Comparison of ENCODE assay signal across 18 cellular contexts in the genomic region with DNA sequence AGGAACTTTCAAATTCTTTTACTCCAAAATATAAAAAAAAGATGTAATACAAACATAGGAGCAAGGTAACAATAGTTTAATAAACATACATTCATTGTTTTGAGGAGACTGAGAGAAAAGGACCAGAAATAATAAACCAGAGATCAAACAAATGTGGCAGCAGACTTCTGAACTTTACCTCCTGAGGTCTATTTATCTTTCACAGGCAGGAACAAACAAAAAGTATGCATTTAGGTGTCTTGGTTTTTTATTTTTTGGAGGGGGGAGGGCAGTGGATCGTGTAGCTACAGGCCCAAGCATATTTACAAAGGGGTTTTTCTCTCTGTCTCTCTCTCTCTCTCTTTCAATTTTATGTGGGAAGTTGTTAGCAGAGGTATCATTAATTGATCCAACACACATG. TPM values are rescaled to one million over a fixed set of nuclear protein-coding genes. Genes with fewer than 3 reads are reported as not detected.
DNase-seq lines count a peak whose midpoint lies in the region; ATAC-seq and TF ChIP-seq lines count a peak whose summit lies in the region.
"Had no signal": no experiment of that assay in that cellular context is flagged by ENCODE, and none has a peak within 500 bp of the region (broad histone marks: within the 10 kb centered on the region; RNA-seq: fewer than 3 reads in every experiment).

No MANE protein-coding gene starts in this region.

- H2BK12ac ChIP-seq in H9 (ENCODE audit: insufficient read length, low read depth, low read length) = no peak overlapping the region

- H3K27ac Mint-ChIP-seq in H9 = peak overlapping the region in 2 of 3 experiments; percentile 46 to 78; a peak in 3 of 7 replicates
- H3K27ac Mint-ChIP-seq: activated B cell treated with CpG ODN at 0.5 μM for 24 hours had no signal

- peaks cover 3% of the 10 kb centered on the region; the same call in 1 of the 2 replicates for H3K4me1 ChIP-seq in H9 (ENCODE audit: insufficient read depth, low read length)
- peaks cover 58 to 68% of the 10 kb centered on the region in 2 experiments for H3K4me1 ChIP-seq in neutrophil (ENCODE audit: control insufficient read depth in 1 of 2, insufficient read depth in 1 of 2, low read depth in 1 of 2, low read length in 1 of 2)

- no peak overlapping the region for H2AFZ ChIP-seq in H9 (ENCODE audit: low read length)

- H3K4me2 ChIP-seq in H9 (ENCODE audit: insufficient read depth, insufficient read length, low read length) = no peak overlapping the region
- H3K4me2 ChIP-seq: BLaER1 had no signal

- H3K23ac ChIP-seq in H9 (ENCODE audit: insufficient read length, low read depth, low read length) = no peak overlapping the region

- H2BK15ac ChIP-seq in H9 (ENCODE audit: low read depth, low read length) = no peak overlapping the region

- no peaks in the 10 kb centered on the region for H3K27me3 Mint-ChIP-seq in H9 (ENCODE audit: low read depth)
- H3K27me3 Mint-ChIP-seq: activated B cell treated with CpG ODN at 0.5 μM for 24 hours had no signal

- H4K5ac ChIP-seq in H9 (ENCODE audit: insufficient read length, low read depth, low read length) = no peak overlapping the region

- H3K27me3 ChIP-seq in H9 (ENCODE audit: insufficient read depth, low read length) = no peaks in the 10 kb centered on the region
- no peaks in the 10 kb centered on the region for H3K27me3 ChIP-seq in neutrophil
- H3K27me3 ChIP-seq: BLaER1 had no signal

- no peak overlapping the region for H3K27ac ChIP-seq in H9 (ENCODE audit: insufficient read length, low read depth, low read length)
- peak overlapping the region; percentile 48 for H3K27ac ChIP-seq in neutrophil
- H3K27ac ChIP-seq: BLaER1, thoracic aorta had no signal

- no CpG with 5 or more reads among the region's 1 CpG for WGBS in H9 (ENCODE audit: extremely low coverage, insufficient read length, low lambda C conversion rate)

- no peak for TF ChIP-seq POLR2A in erythroblast (IDR thresholded peaks at IDR 0.05; ENCODE audit: low read length)

- H2BK20ac ChIP-seq in H9 (ENCODE audit: low read depth, low read length, poor library complexity, severe bottlenecking) = no peak overlapping the region

- DNase-seq in H9 = no peak
- DNase-seq in OCI-M1 (lab: John Stamatoyannopoulos, UW) = peak; percentile 56
- peak; percentile 43 to 47 for DNase-seq in erythroblast (lab: John Stamatoyannopoulos, UW)
- DNase-seq in stimulated activated naive CD4-positive, alpha-beta T cell treated with Interleukin-2 at 50 U/mL for 16 hours (lab: John Stamatoyannopoulos, UW) = no peak
- no peak for DNase-seq in NCI-H2196 treated with DMSO at 0.1 percent for 48 hours (lab: John Stamatoyannopoulos, UW; ENCODE audit: unreplicated experiment)
- DNase-seq: activated B cell treated with CpG ODN at 0.5 μM for 24 hours; activated CD8-positive, alpha-beta memory T cell treated with anti-CD3 and anti-CD28 coated beads for 24 hours; amniotic stem cell; cerebellar nuclear complex; DMS79 treated with DMSO at 0.1 percent for 48 hours; NCI-H2171 treated with DMSO at 0.1 percent for 48 hours; SHP77; stimulated activated CD4-positive, alpha-beta T cell treated with anti-CD3 and anti-CD28 coated beads, Interleukin-4, amount 100 ng/mL, for 1 hour had no signal

- no peak overlapping the region for H2BK120ac ChIP-seq in H9 (ENCODE audit: low read depth, low read length, poor library complexity, severe bottlenecking)

- no peak overlapping the region for H3K56ac ChIP-seq in H9 (ENCODE audit: insufficient read length, low read depth, low read length)

- no peak overlapping the region for H3K4ac ChIP-seq in H9 (ENCODE audit: low read depth, low read length)

- H4K8ac ChIP-seq in H9 (replicated peaks; ENCODE audit: insufficient read length, low read depth, low read length) = no peak overlapping the region

- ATAC-seq in GM21423 (IDR thresholded peaks at IDR 0.05; ENCODE audit: unreplicated experiment) = no peak

- H3K79me2 ChIP-seq in H9 (ENCODE audit: insufficient read depth, low read length) = peaks cover 20% of the 10 kb centered on the region

- H3K18ac ChIP-seq in H9 (ENCODE audit: insufficient read length, low read depth, low read length) = no peak overlapping the region

- H3K23me2 ChIP-seq in H9 (ENCODE audit: insufficient read length, low read depth, low read length, poor library complexity, severe bottlenecking) = no peaks in the 10 kb centered on the region

- H3K9me3 Mint-ChIP-seq in H9 = peaks cover 4 to 7% of the 10 kb centered on the region in 2 experiments; a peak in 3 of 5 replicates
- H3K9me3 Mint-ChIP-seq: activated B cell treated with CpG ODN at 0.5 μM for 24 hours; T-helper 1 cell treated with Interleukin-12 subunit alpha and Interleukin-12 subunit beta and Interleukin-4 antibody, amounts not matched to agents 30 μg/mL and 1 μg/mL, for 36 hours had no signal

- peaks cover 23 to 31% (median 23%) of the 10 kb centered on the region in 3 experiments for H3K36me3 Mint-ChIP-seq in H9 (ENCODE audit: insufficient read depth in 1 of 3, low read depth in 3 of 3)

- no peak overlapping the region for H4K91ac ChIP-seq in H9 (ENCODE audit: insufficient read length, low read depth, low read length)

- no peaks in the 10 kb centered on the region for H4K20me1 ChIP-seq in H9 (ENCODE audit: control insufficient read depth, insufficient read depth, insufficient read length)

- no peak overlapping the region for H3K4me3 ChIP-seq in neutrophil (ENCODE audit: low read depth in 1 of 2, low read length in 1 of 2)
- H3K4me3 ChIP-seq: BLaER1, thoracic aorta had no signal

- no peak overlapping the region for H3K9ac ChIP-seq in H9 (ENCODE audit: extremely low read depth, insufficient read length, low read length)
- H3K9ac ChIP-seq: BLaER1 had no signal

- H3K9me3 ChIP-seq in H9 (ENCODE audit: control insufficient read depth, low read depth, low read length) = no peaks in the 10 kb centered on the region
- H3K9me3 ChIP-seq in neutrophil = no peaks in the 10 kb centered on the region
- H3K9me3 ChIP-seq: BLaER1, thoracic aorta had no signal

- no peak overlapping the region for H3T11ph ChIP-seq in H9 (ENCODE audit: low read length)

- H3K14ac ChIP-seq in H9 (ENCODE audit: insufficient read depth, low read length) = no peak overlapping the region

- peaks cover 29% of the 10 kb centered on the region for H3K36me3 ChIP-seq in neutrophil
- H3K36me3 ChIP-seq: thoracic aorta had no signal

- H3K4me1 Mint-ChIP-seq in H9 = peaks cover 28 to 40% of the 10 kb centered on the region in 2 experiments

- H2BK5ac ChIP-seq in H9 (ENCODE audit: insufficient read length, low read length) = no peak overlapping the region

- TF ChIP-seq CTCF in H9 (conservative IDR thresholded peaks at IDR 0.05) = no peak
- TF ChIP-seq CTCF in neutrophil (IDR thresholded peaks at IDR 0.05) = no peak

- H3K79me1 ChIP-seq in H9 (ENCODE audit: insufficient read depth, low read depth, low read length, poor library complexity, severe bottlenecking) = peaks cover 2% of the 10 kb centered on the region

- H3K4me3 Mint-ChIP-seq in H9 = no peak overlapping the region
- H3K4me3 Mint-ChIP-seq: activated B cell treated with CpG ODN at 0.5 μM for 24 hours; T-helper 1 cell treated with Interleukin-12 subunit alpha and Interleukin-12 subunit beta and Interleukin-4 antibody, amounts not matched to agents 30 μg/mL and 1 μg/mL, for 36 hours had no signal

- no peak overlapping the region for H2AK5ac ChIP-seq in H9 (ENCODE audit: insufficient read length, low read length)

RNA-seq across cellular contexts. Expression of gene PPP4R1, which starts 5.6 kb away (rescaled TPM):
- total RNA-seq in H9 (2021) = 97.5 and 106 TPM in 2 replicates

Comparison
In these comparisons a context has a peak if more than half of its experiments do, and no peak if none do; other contexts are left out.
1. DNase-seq: peak in OCI-M1 (single experiment) and erythroblast (2 of 2); none in H9 (single experiment), stimulated activated naive CD4-positive, alpha-beta T cell treated with Interleukin-2 at 50 U/mL for 16 hours (single experiment) and NCI-H2196 treated with DMSO at 0.1 percent for 48 hours (single experiment).